Comparison of ENCODE assay signal across 9 cellular contexts in the genomic region with DNA sequence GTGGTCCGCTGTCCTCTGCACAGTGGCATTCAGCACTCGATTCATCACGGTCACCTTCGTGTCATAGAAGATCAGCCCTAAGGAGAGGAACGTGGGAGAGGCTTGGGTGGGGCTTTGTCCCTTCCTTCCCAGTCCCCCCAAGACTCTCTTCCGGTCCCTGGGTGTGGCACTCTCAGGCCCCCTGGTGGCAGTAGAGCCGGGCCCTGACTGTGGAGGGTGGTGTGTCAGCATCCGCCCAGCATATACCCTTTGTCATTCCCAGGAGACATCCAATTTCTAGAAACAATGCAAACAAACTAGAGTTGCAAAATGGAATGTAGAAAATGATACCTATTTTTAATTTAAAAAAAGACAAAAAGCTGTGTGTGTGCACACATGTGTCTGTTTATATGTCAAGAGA. TPM values are rescaled to one million over a fixed set of nuclear protein-coding genes. Genes with fewer than 3 reads are reported as not detected.
DNase-seq lines count a peak whose midpoint lies in the region; ATAC-seq, FAIRE-seq and TF ChIP-seq lines count a peak whose summit lies in the region.
"Had no signal": no experiment of that assay in that cellular context is flagged by ENCODE, and none has a peak within 500 bp of the region (broad histone marks: within the 10 kb centered on the region; RNA-seq: fewer than 3 reads in every experiment).

No MANE protein-coding gene starts in this region.

- no peaks in the 10 kb centered on the region for H3K27me3 Mint-ChIP-seq in T-helper 2 cell treated with Interferon-gamma antibody and Interleukin-4, amounts not matched to agents 5 μg/mL and 100 μg/mL, for 36 hours (ENCODE audit: low read depth)

- no peak overlapping the region for H3K4me3 ChIP-seq in endothelial cell of umbilical vein (replicated peaks in 1 of 3; ENCODE audit: insufficient read depth in 1 of 3, low read depth in 1 of 3, low read length in 3 of 3)
- H3K4me3 ChIP-seq: pancreas had no signal

- H4K20me1 ChIP-seq in endothelial cell of umbilical vein (replicated peaks; ENCODE audit: control insufficient read depth, extremely low read depth, insufficient read depth, low read length): no peaks in the 10 kb centered on the region

- no peaks in the 10 kb centered on the region for H3K4me1 ChIP-seq in endothelial cell of umbilical vein (ENCODE audit: control insufficient read depth, extremely low read depth, insufficient read depth, low read length)
- H3K4me1 ChIP-seq: pancreas had no signal

- H3K27ac ChIP-seq in endothelial cell of umbilical vein (ENCODE audit: insufficient read depth, low read depth, low read length): no peak overlapping the region
- H3K27ac ChIP-seq: pancreas had no signal

- H2AFZ ChIP-seq in endothelial cell of umbilical vein (ENCODE audit: low read depth, low read length): peak overlapping the region; percentile 20

- DNase-seq in activated effector memory CD4-positive, alpha-beta T cell treated with anti-CD3 and anti-CD28 coated beads, Interleukin-2, amount 50 U/mL, for 16 hours: peak; percentile 74
- no peak for DNase-seq in activated effector memory CD4-positive, alpha-beta T cell treated with Interleukin-2 at 50 U/mL for 16 hours
- DNase-seq in T-helper 2 cell treated with Interferon-gamma antibody and Interleukin-4, amounts not matched to agents 5 μg/mL and 100 μg/mL, for 36 hours (ENCODE audit: low spot score): no peak
- DNase-seq in endothelial cell of umbilical vein (ENCODE audit: low read depth, low spot score): no peak
- peak; percentile 23 for DNase-seq in stimulated activated CD4-positive, alpha-beta T cell treated with anti-CD3 and anti-CD28 coated beads, Interleukin-4, amount 100 ng/mL, for 24 hours
- DNase-seq in GM12891 (ENCODE audit: insufficient read length, low spot score): no peak
- DNase-seq in NCI-H2227 (lab: John Stamatoyannopoulos, UW; ENCODE audit: unreplicated experiment): no peak

- no peaks in the 10 kb centered on the region for H3K4me1 Mint-ChIP-seq in T-helper 2 cell treated with Interferon-gamma antibody and Interleukin-4, amounts not matched to agents 5 μg/mL and 100 μg/mL, for 36 hours (ENCODE audit: low read depth)

- peaks cover 17% of the 10 kb centered on the region for H3K36me3 Mint-ChIP-seq in T-helper 2 cell treated with Interferon-gamma antibody and Interleukin-4, amounts not matched to agents 5 μg/mL and 100 μg/mL, for 36 hours (ENCODE audit: low read depth)

- CTCF ChIA-PET in endothelial cell of umbilical vein (lab: Charles Lee): no interaction called here

- no peaks in the 10 kb centered on the region for H3K9me1 ChIP-seq in endothelial cell of umbilical vein (replicated peaks; ENCODE audit: control insufficient read depth, extremely low read depth, insufficient read depth, low read length)

- no peaks in the 10 kb centered on the region for H3K9me3 ChIP-seq in endothelial cell of umbilical vein (replicated peaks; ENCODE audit: control insufficient read depth, insufficient read depth, low read length)
- H3K9me3 ChIP-seq: pancreas had no signal

- POLR2A ChIA-PET in endothelial cell of umbilical vein (lab: Charles Lee): no interaction called here

- H3K4me2 ChIP-seq in endothelial cell of umbilical vein (ENCODE audit: insufficient read depth, low read length): no peak overlapping the region

- peaks cover 0 to 18% of the 10 kb centered on the region in 2 experiments for H3K36me3 ChIP-seq in endothelial cell of umbilical vein (ENCODE audit: control insufficient read depth in 2 of 2, extremely low read depth in 1 of 2, insufficient read depth in 2 of 2, low read length in 2 of 2)

- peak; percentile 38 to 46 for TF ChIP-seq CTCF in endothelial cell of umbilical vein (IDR thresholded peaks at IDR 0.05; ENCODE audit: extremely low read depth in 1 of 2, insufficient read depth in 1 of 2, low read depth in 1 of 2, low read length in 2 of 2)

- no peak overlapping the region for H3K9ac ChIP-seq in endothelial cell of umbilical vein (replicated peaks; ENCODE audit: extremely low read depth, insufficient read depth, low read length)

- H3K27me3 ChIP-seq in endothelial cell of umbilical vein (ENCODE audit: control insufficient read depth in 2 of 2, insufficient read depth in 2 of 2, low read length in 2 of 2): no peaks in the 10 kb centered on the region
- H3K27me3 ChIP-seq: pancreas had no signal

- no peaks in the 10 kb centered on the region for H3K9me3 Mint-ChIP-seq in T-helper 2 cell treated with Interferon-gamma antibody and Interleukin-4, amounts not matched to agents 5 μg/mL and 100 μg/mL, for 36 hours

- FAIRE-seq in endothelial cell of umbilical vein (lab: Jason Lieb, UNC) (no peak), GM12891 (lab: Jason Lieb, UNC) (no peak)
- FAIRE-seq: pancreas had no signal

- H3K27ac Mint-ChIP-seq in T-helper 2 cell treated with Interferon-gamma antibody and Interleukin-4, amounts not matched to agents 5 μg/mL and 100 μg/mL, for 36 hours: peak overlapping the region; percentile 45

- no TSS peak for BruUV-seq in endothelial cell of umbilical vein (replicated peaks; lab: Mats Ljungman, UMichigan)

- TF ChIP-seq POLR2A in endothelial cell of umbilical vein (IDR thresholded peaks at IDR 0.05; ENCODE audit: low read depth, low read length): no peak
- TF ChIP-seq POLR2A in GM12891 (IDR thresholded peaks at IDR 0.05; ENCODE audit: low read depth, low read length): no peak

- dilution Hi-C loops in endothelial cell of umbilical vein (cut with MboI; ENCODE audit: extremely low pct_ligation_motif_present, low sequenced_read_pairs): no loop called here

- ATAC-seq in HG02870 (IDR thresholded peaks at IDR 0.05; ENCODE audit: unreplicated experiment): no peak

- no peaks in the 10 kb centered on the region for H3K79me2 ChIP-seq in endothelial cell of umbilical vein (ENCODE audit: control insufficient read depth, insufficient read depth, low read length)

- H3K4me3 Mint-ChIP-seq in T-helper 2 cell treated with Interferon-gamma antibody and Interleukin-4, amounts not matched to agents 5 μg/mL and 100 μg/mL, for 36 hours: no peak overlapping the region

- intact Hi-C loops in endothelial cell of umbilical vein (cut with micrococcal nuclease): loop anchor here (10.0 kb wide), 1 partner anchor 226 kb away; no protein-coding TSS in a partner anchor

TF ChIP-seq in endothelial cell of umbilical vein, 7 proteins besides CTCF, POLR2A, EP300 and RAD21:
- TF ChIP-seq POLR2AphosphoS5 (IDR thresholded peaks at IDR 0.05; ENCODE audit: insufficient read depth, low read depth, low read length) (no peak), FOS (IDR thresholded peaks at IDR 0.05; ENCODE audit: borderline replicate concordance, insufficient read depth, low read length) (no peak), EZH2 (IDR thresholded peaks at IDR 0.05; ENCODE audit: borderline replicate concordance, low read depth, low read length, severe bottlenecking) (no peak), GATA2 (IDR thresholded peaks at IDR 0.05; ENCODE audit: insufficient read depth, insufficient read length, low read depth, low read length) (no peak), MYC (IDR thresholded peaks at IDR 0.05; ENCODE audit: low read depth, low read length) (no peak), JUN (IDR thresholded peaks at IDR 0.05; ENCODE audit: borderline replicate concordance, insufficient read depth, insufficient read length, low read depth) (no peak)
- TF ChIP-seq, protein P1, sequence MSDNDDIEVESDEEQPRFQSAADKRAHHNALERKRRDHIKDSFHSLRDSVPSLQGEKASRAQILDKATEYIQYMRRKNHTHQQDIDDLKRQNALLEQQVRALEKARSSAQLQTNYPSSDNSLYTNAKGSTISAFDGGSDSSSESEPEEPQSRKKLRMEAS (IDR thresholded peaks at IDR 0.05; ENCODE audit: insufficient read depth, insufficient read length): no peak

TF ChIP-seq in GM12891, 5 proteins besides CTCF, POLR2A, EP300 and RAD21:
- TF ChIP-seq POU2F2 (IDR thresholded peaks at IDR 0.05; ENCODE audit: low read depth, low read length) (no peak), TAF1 (IDR thresholded peaks at IDR 0.05; ENCODE audit: low read depth, low read length) (no peak), POLR2AphosphoS5 (IDR thresholded peaks at IDR 0.05; ENCODE audit: low read depth, low read length) (no peak), SPI1 (IDR thresholded peaks at IDR 0.05; ENCODE audit: low read depth, low read length) (no peak), PAX5 (IDR thresholded peaks at IDR 0.05; ENCODE audit: insufficient read depth, low read length, severe bottlenecking) (no peak)

RNA-seq across cellular contexts. Expression of a gene that starts 45.0 kb away (rescaled TPM):
- 22.4 and 24.9 TPM in 2 replicates for total RNA-seq in endothelial cell of umbilical vein
- 17.3 and 20.3 TPM in 2 replicates for polyA plus RNA-seq in endothelial cell of umbilical vein
- 20.3 and 20.5 TPM in 2 replicates for polyA plus RNA-seq in endothelial cell of umbilical vein (2011; cell fraction: cytosol; rRNA removed)
- 20.3 and 22.4 TPM in 2 replicates for polyA plus RNA-seq in endothelial cell of umbilical vein (2011; cell fraction: nucleus; rRNA removed)
- polyA plus RNA-seq in endothelial cell of umbilical vein (2012): 26.9 and 28.5 TPM in 2 replicates
- polyA minus RNA-seq in endothelial cell of umbilical vein: 23.1 and 27.4 TPM in 2 replicates
- 16.3 TPM for polyA minus RNA-seq in endothelial cell of umbilical vein (2011; cell fraction: cytosol; rRNA and poly(A)+ RNA removed)
- 7.1 and 10.6 TPM in 2 replicates for polyA minus RNA-seq in endothelial cell of umbilical vein (2011; cell fraction: nucleus; rRNA and poly(A)+ RNA removed)
- polyA plus RNA-seq in GM12891 (2012; ENCODE audit: low read depth, missing spikeins): 42.5 TPM

Comparison
In these comparisons a context has a peak if more than half of its experiments do, and no peak if none do; other contexts are left out.
1. DNase-seq: peak in activated effector memory CD4-positive, alpha-beta T cell treated with anti-CD3 and anti-CD28 coated beads, Interleukin-2, amount 50 U/mL, for 16 hours (single experiment) and stimulated activated CD4-positive, alpha-beta T cell treated with anti-CD3 and anti-CD28 coated beads, Interleukin-4, amount 100 ng/mL, for 24 hours (single experiment); none in activated effector memory CD4-positive, alpha-beta T cell treated with Interleukin-2 at 50 U/mL for 16 hours (single experiment), T-helper 2 cell treated with Interferon-gamma antibody and Interleukin-4, amounts not matched to agents 5 μg/mL and 100 μg/mL, for 36 hours (single experiment), endothelial cell of umbilical vein (single experiment), GM12891 (single experiment) and NCI-H2227 (single experiment).